In genomic region chr5:80959768-80960442, GRCh38 we compare ENCODE assay signal across 9 cellular contexts. TPM values are rescaled to one million over a fixed set of nuclear protein-coding genes. Genes with fewer than 3 reads are reported as not detected.
DNase-seq lines count a peak whose midpoint lies in the region; ATAC-seq and TF ChIP-seq lines count a peak whose summit lies in the region.
"Had no signal": no experiment of that assay in that cellular context is flagged by ENCODE, and none has a peak within 500 bp of the region (broad histone marks: within the 10 kb centered on the region; RNA-seq: fewer than 3 reads in every experiment).

A gene with protein sequence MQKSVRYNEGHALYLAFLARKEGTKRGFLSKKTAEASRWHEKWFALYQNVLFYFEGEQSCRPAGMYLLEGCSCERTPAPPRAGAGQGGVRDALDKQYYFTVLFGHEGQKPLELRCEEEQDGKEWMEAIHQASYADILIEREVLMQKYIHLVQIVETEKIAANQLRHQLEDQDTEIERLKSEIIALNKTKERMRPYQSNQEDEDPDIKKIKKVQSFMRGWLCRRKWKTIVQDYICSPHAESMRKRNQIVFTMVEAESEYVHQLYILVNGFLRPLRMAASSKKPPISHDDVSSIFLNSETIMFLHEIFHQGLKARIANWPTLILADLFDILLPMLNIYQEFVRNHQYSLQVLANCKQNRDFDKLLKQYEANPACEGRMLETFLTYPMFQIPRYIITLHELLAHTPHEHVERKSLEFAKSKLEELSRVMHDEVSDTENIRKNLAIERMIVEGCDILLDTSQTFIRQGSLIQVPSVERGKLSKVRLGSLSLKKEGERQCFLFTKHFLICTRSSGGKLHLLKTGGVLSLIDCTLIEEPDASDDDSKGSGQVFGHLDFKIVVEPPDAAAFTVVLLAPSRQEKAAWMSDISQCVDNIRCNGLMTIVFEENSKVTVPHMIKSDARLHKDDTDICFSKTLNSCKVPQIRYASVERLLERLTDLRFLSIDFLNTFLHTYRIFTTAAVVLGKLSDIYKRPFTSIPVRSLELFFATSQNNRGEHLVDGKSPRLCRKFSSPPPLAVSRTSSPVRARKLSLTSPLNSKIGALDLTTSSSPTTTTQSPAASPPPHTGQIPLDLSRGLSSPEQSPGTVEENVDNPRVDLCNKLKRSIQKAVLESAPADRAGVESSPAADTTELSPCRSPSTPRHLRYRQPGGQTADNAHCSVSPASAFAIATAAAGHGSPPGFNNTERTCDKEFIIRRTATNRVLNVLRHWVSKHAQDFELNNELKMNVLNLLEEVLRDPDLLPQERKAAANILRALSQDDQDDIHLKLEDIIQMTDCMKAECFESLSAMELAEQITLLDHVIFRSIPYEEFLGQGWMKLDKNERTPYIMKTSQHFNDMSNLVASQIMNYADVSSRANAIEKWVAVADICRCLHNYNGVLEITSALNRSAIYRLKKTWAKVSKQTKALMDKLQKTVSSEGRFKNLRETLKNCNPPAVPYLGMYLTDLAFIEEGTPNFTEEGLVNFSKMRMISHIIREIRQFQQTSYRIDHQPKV (N-terminal part only) (plus strand): TSS chr5:80960363. CDS start chr5:80960739, 376 bp downstream.

- intact Hi-C loops in MCF 10A (cut with micrococcal nuclease) = no loop called here

- BruUV-seq in MCF 10A (replicated peaks; lab: Mats Ljungman, UMichigan) = no TSS peak

- no peaks in the 10 kb centered on the region for H3K36me3 ChIP-seq in GM23248 (ENCODE audit: low read depth)
- H3K36me3 ChIP-seq in smooth muscle cell (ENCODE audit: low read depth) = no peaks in the 10 kb centered on the region

- DNase-seq in GM23248 = peak; percentile 43
- no peak for DNase-seq in MCF 10A (ENCODE audit: unreplicated experiment)
- DNase-seq in immature natural killer cell = peak in 2 of 3 donors; percentile 9 to 12
- peak; percentile 37 for DNase-seq in smooth muscle cell (lab: John Stamatoyannopoulos, UW; ENCODE audit: unreplicated experiment)

- no peak for ATAC-seq in GM18520 (IDR thresholded peaks at IDR 0.05; ENCODE audit: unreplicated experiment)
- ATAC-seq in HG02623 (IDR thresholded peaks at IDR 0.05; ENCODE audit: unreplicated experiment) = no peak
- ATAC-seq in GM21529 (IDR thresholded peaks at IDR 0.05; ENCODE audit: unreplicated experiment) = no peak

- H3K4me3 Mint-ChIP-seq in MCF 10A (ENCODE audit: unreplicated experiment) (peak within 1 kb of the TSS; percentile 0), immature natural killer cell (peak within 1 kb of the TSS; percentile 82 to 91 (median 90))

- H3K9me2 ChIP-seq in GM23248 (ENCODE audit: insufficient read depth) = no peaks in the 10 kb centered on the region

- H3K9ac ChIP-seq in GM23248 (no peak within 1 kb of the TSS), smooth muscle cell (ENCODE audit: low read depth) (peak within 1 kb of the TSS; percentile 4)
- H3K9ac ChIP-seq: KMS-11 had no signal

- H3K4me3 ChIP-seq in GM23248 (peak within 1 kb of the TSS; percentile 39), smooth muscle cell (peak within 1 kb of the TSS; percentile 59)

- POLR2A ChIA-PET in MCF 10A (lab: Yijun Ruan, JAX) = interaction anchor here (0.6 kb wide), 2 partner anchors 40 to 44 kb away, joined by 3 read pairs; no protein-coding TSS in a partner anchor

- no peak within 1 kb of the TSS for H3K27ac ChIP-seq in GM23248
- peak within 1 kb of the TSS; percentile 37 for H3K27ac ChIP-seq in VCaP
- no peak within 1 kb of the TSS for H3K27ac ChIP-seq in smooth muscle cell (ENCODE audit: low read depth)
- H3K27ac ChIP-seq: KMS-11 had no signal

- no peaks in the 10 kb centered on the region for H3K79me2 ChIP-seq in GM23248 (ENCODE audit: insufficient read depth)
- H3K79me2 ChIP-seq in smooth muscle cell (ENCODE audit: low read depth) = peaks cover 15% of the 10 kb centered on the region

- H3K27ac Mint-ChIP-seq in MCF 10A (ENCODE audit: low read depth, unreplicated experiment) (no peak within 1 kb of the TSS), immature natural killer cell (peak within 1 kb of the TSS; percentile 43 to 89 (median 61))

- no peaks in the 10 kb centered on the region for H4K20me1 ChIP-seq in GM23248 (ENCODE audit: insufficient read depth)
- no peaks in the 10 kb centered on the region for H4K20me1 ChIP-seq in smooth muscle cell (ENCODE audit: low read depth)

- H3K9me3 Mint-ChIP-seq in MCF 10A (ENCODE audit: unreplicated experiment) (peaks cover 9% of the 10 kb centered on the region), immature natural killer cell (peaks cover 0 to 5% (median 0%) of the 10 kb centered on the region in 6 donors)

- in situ Hi-C loops in GM23248 (cut with MboI) = no loop called here

- H3K4me1 Mint-ChIP-seq in MCF 10A (ENCODE audit: insufficient read depth, unreplicated experiment) (peaks cover 12% of the 10 kb centered on the region), immature natural killer cell (peaks cover 42 to 49% of the 10 kb centered on the region in 2 donors)

- H3K27me3 ChIP-seq in GM23248 (replicated peaks; ENCODE audit: insufficient read depth) (peaks cover 78% of the 10 kb centered on the region), smooth muscle cell (ENCODE audit: low read depth) (peaks cover 24% of the 10 kb centered on the region)

- H3F3A ChIP-seq in GM23248 (ENCODE audit: insufficient read depth) (no peaks in the 10 kb centered on the region), smooth muscle cell (ENCODE audit: low read depth) (no peaks in the 10 kb centered on the region)

- H3K36me3 Mint-ChIP-seq in MCF 10A (ENCODE audit: insufficient read depth, unreplicated experiment) = no peaks in the 10 kb centered on the region
- H3K36me3 Mint-ChIP-seq in immature natural killer cell = peaks cover 0 to 4% (median 0%) of the 10 kb centered on the region in 3 donors

- H2AFZ ChIP-seq in GM23248 (no peak within 1 kb of the TSS), smooth muscle cell (ENCODE audit: low read depth) (peak within 1 kb of the TSS; percentile 87)

- H3K4me2 ChIP-seq in GM23248 (ENCODE audit: unreplicated experiment) (peak within 1 kb of the TSS; percentile 57), smooth muscle cell (peak within 1 kb of the TSS; percentile 92)

- TF ChIP-seq CTCF in VCaP (conservative IDR thresholded peaks at IDR 0.05) (no peak), MCF 10A (IDR thresholded peaks at IDR 0.05; ENCODE audit: unreplicated experiment) (no peak), smooth muscle cell (IDR thresholded peaks at IDR 0.05; ENCODE audit: borderline replicate concordance, insufficient read depth, poor library complexity, severe bottlenecking) (no peak)

- H3K27me3 Mint-ChIP-seq in MCF 10A (ENCODE audit: insufficient read depth, unreplicated experiment) = peaks cover 26% of the 10 kb centered on the region
- H3K27me3 Mint-ChIP-seq in immature natural killer cell (ENCODE audit: low read depth in 3 of 3) = peaks cover 5 to 29% (median 17%) of the 10 kb centered on the region in 3 donors

- WGBS in GM23248 (ENCODE audit: low coverage in 1 of 2, low lambda C conversion rate in 2 of 2, missing lambda C conversion rate in 2 of 2), 2 experiments = 23 to 31% methylated on average over 33 to 42 of the region's 66 CpGs
- 15% methylated on average over 17 of the region's 66 CpGs for WGBS in smooth muscle cell (ENCODE audit: low lambda C conversion rate)

- H3K9me3 ChIP-seq in GM23248 (ENCODE audit: low read depth) (no peaks in the 10 kb centered on the region), smooth muscle cell (replicated peaks; ENCODE audit: low read depth) (no peaks in the 10 kb centered on the region)

- no peaks in the 10 kb centered on the region for H3K4me1 ChIP-seq in GM23248 (ENCODE audit: insufficient read depth)
- peaks cover 39% of the 10 kb centered on the region for H3K4me1 ChIP-seq in smooth muscle cell (ENCODE audit: low read depth)

- CTCF ChIA-PET in MCF 10A (lab: Yijun Ruan, JAX) = interaction anchor here (1.1 kb wide), 1 partner anchor 8 kb away, joined by 5 read pairs; no protein-coding TSS in a partner anchor

RNA-seq across cellular contexts. Expression of the gene that starts here (rescaled TPM):
- not detected in 2 replicates for total RNA-seq in GM23248 (2014; rRNA removed; shearing (Covaris generic))
- 0.04 and 0.06 TPM in 2 replicates for polyA plus RNA-seq in GM23248 (2016; fragmentation: Nextera tagmentation; extraction: Ambion mirVana)
- not detected in 2 replicates for total RNA-seq in MCF 10A (2022)
- 1 to 10 TPM in 2 of 3 donors, under 1 TPM in 1; 0.17 to 3.8 (median 1.5) TPM for polyA plus RNA-seq in immature natural killer cell
- 24.7 and 33.8 TPM in 2 replicates for total RNA-seq in smooth muscle cell
- 11.1 and 16.7 TPM in 2 replicates for polyA plus RNA-seq in smooth muscle cell

Comparison
In these comparisons a context has a peak if more than half of its experiments do, and no peak if none do; other contexts are left out.
1. RNA of the gene that starts here (total RNA-seq): 24.7 to 33.8 TPM in smooth muscle cell; not detected in MCF 10A and not detected in GM23248; every median in the first group is over 10 times any median in the second.
2. Peak in DNase-seq, H3K4me3 ChIP-seq and H3K4me2 ChIP-seq in GM23248; RNA of the gene not detected or under 1 TPM.